In genomic region chr12:49232940-49233841, GRCh38 we compare ENCODE assay signal across 8 cellular contexts. TPM values are rescaled to one million over a fixed set of nuclear protein-coding genes. Genes with fewer than 3 reads are reported as not detected.
DNase-seq lines count a peak whose midpoint lies in the region; ATAC-seq and TF ChIP-seq lines count a peak whose summit lies in the region.

No MANE protein-coding gene starts in this region.

- H3K4me3 Mint-ChIP-seq in activated T-helper 1 cell treated with anti-CD3 and anti-CD28 coated beads, Interleukin-12 subunit alpha, Interleukin-12 subunit beta, Interleukin-2, Interleukin-4 antibody, amounts not matched to agents 30 ng/mL and 10 ng/mL and 1 ng/mL, durations not matched to agents 14 hours and 24 hours and 36 hours: peak overlapping the region; percentile 67

- peak overlapping the region; percentile 44 for H3K4me3 ChIP-seq in left ventricle myocardium inferior

- H3K36me3 ChIP-seq in left ventricle myocardium inferior: no peaks in the 10 kb centered on the region

- H3K4me1 Mint-ChIP-seq in activated T-helper 1 cell treated with anti-CD3 and anti-CD28 coated beads, Interleukin-12 subunit alpha, Interleukin-12 subunit beta, Interleukin-2, Interleukin-4 antibody, amounts not matched to agents 30 ng/mL and 10 ng/mL and 1 ng/mL, durations not matched to agents 14 hours and 24 hours and 36 hours (ENCODE audit: low read depth): peaks cover 9% of the 10 kb centered on the region

- peaks cover 13% of the 10 kb centered on the region for H3K27me3 Mint-ChIP-seq in activated T-helper 1 cell treated with anti-CD3 and anti-CD28 coated beads, Interleukin-12 subunit alpha, Interleukin-12 subunit beta, Interleukin-2, Interleukin-4 antibody, amounts not matched to agents 30 ng/mL and 10 ng/mL and 1 ng/mL, durations not matched to agents 14 hours and 24 hours and 36 hours (ENCODE audit: insufficient read depth)

- H3K27ac Mint-ChIP-seq in activated T-helper 1 cell treated with anti-CD3 and anti-CD28 coated beads, Interleukin-12 subunit alpha, Interleukin-12 subunit beta, Interleukin-2, Interleukin-4 antibody, amounts not matched to agents 30 ng/mL and 10 ng/mL and 1 ng/mL, durations not matched to agents 14 hours and 24 hours and 36 hours: peak overlapping the region; percentile 73

- DNase-seq in DMS 273 (lab: John Stamatoyannopoulos, UW; ENCODE audit: unreplicated experiment) (peak; percentile 66), NCI-H1436 treated with DMSO at 0.1 percent for 48 hours (lab: John Stamatoyannopoulos, UW) (peak; percentile 70), left ventricle myocardium inferior (peak; percentile 75), pons (ENCODE audit: low spot score) (peak; percentile 89), kidney glomerular epithelial cell (lab: John Stamatoyannopoulos, UW) (no peak)
- DNase-seq in activated T-helper 1 cell treated with anti-CD3 and anti-CD28 coated beads, Interleukin-12 subunit alpha, Interleukin-12 subunit beta, Interleukin-2, Interleukin-4 antibody, amounts not matched to agents 30 ng/mL and 10 ng/mL and 1 ng/mL, durations not matched to agents 14 hours and 24 hours and 36 hours (ENCODE audit: low spot score): no peak

- intact Hi-C loops in activated T-helper 1 cell treated with anti-CD3 and anti-CD28 coated beads, Interleukin-12 subunit alpha, Interleukin-12 subunit beta, Interleukin-2, Interleukin-4 antibody, amounts not matched to agents 30 ng/mL and 10 ng/mL and 1 ng/mL, durations not matched to agents 14 hours and 24 hours and 36 hours (cut with micrococcal nuclease): no loop called here
- intact Hi-C loops in left ventricle myocardium inferior (cut with micrococcal nuclease): loop anchor here (10.0 kb wide), 2 partner anchors 48 to 148 kb away; partner anchors contain the start of gene TUBA1A

- peaks cover 32% of the 10 kb centered on the region for H3K4me1 ChIP-seq in left ventricle myocardium inferior

- ATAC-seq in GM21723 (IDR thresholded peaks at IDR 0.05; ENCODE audit: unreplicated experiment) (no peak), GM18909 (IDR thresholded peaks at IDR 0.05; ENCODE audit: poor library complexity, unreplicated experiment) (no peak)

- no peaks in the 10 kb centered on the region for H3K9me3 ChIP-seq in left ventricle myocardium inferior (replicated peaks)

- H3K27me3 ChIP-seq in left ventricle myocardium inferior (ENCODE audit: low read depth): no peaks in the 10 kb centered on the region

- H3K9me3 Mint-ChIP-seq in activated T-helper 1 cell treated with anti-CD3 and anti-CD28 coated beads, Interleukin-12 subunit alpha, Interleukin-12 subunit beta, Interleukin-2, Interleukin-4 antibody, amounts not matched to agents 30 ng/mL and 10 ng/mL and 1 ng/mL, durations not matched to agents 14 hours and 24 hours and 36 hours: no peaks in the 10 kb centered on the region

- H3K27ac ChIP-seq in left ventricle myocardium inferior (replicated peaks): peak overlapping the region; percentile 98

- TF ChIP-seq CTCF in left ventricle myocardium inferior (IDR thresholded peaks at IDR 0.05; ENCODE audit: borderline replicate concordance): peak; percentile 47

- H3K36me3 Mint-ChIP-seq in activated T-helper 1 cell treated with anti-CD3 and anti-CD28 coated beads, Interleukin-12 subunit alpha, Interleukin-12 subunit beta, Interleukin-2, Interleukin-4 antibody, amounts not matched to agents 30 ng/mL and 10 ng/mL and 1 ng/mL, durations not matched to agents 14 hours and 24 hours and 36 hours (ENCODE audit: low read depth): no peaks in the 10 kb centered on the region

RNA-seq across cellular contexts. Expression of gene TUBA1C, which starts 31.7 kb away (rescaled TPM):
- total RNA-seq in activated T-helper 1 cell treated with anti-CD3 and anti-CD28 coated beads, Interleukin-12 subunit alpha, Interleukin-12 subunit beta, Interleukin-2, Interleukin-4 antibody, amounts not matched to agents 30 ng/mL and 10 ng/mL and 1 ng/mL, durations not matched to agents 14 hours and 24 hours and 36 hours: 261 and 270 TPM in 2 replicates
- total RNA-seq in left ventricle myocardium inferior: 35.0 TPM

RNA-seq across cellular contexts. Expression of gene TUBA1A, which starts 44.3 kb away (rescaled TPM):
- 46.7 and 47.2 TPM in 2 replicates for total RNA-seq in activated T-helper 1 cell treated with anti-CD3 and anti-CD28 coated beads, Interleukin-12 subunit alpha, Interleukin-12 subunit beta, Interleukin-2, Interleukin-4 antibody, amounts not matched to agents 30 ng/mL and 10 ng/mL and 1 ng/mL, durations not matched to agents 14 hours and 24 hours and 36 hours
- 102 TPM for total RNA-seq in left ventricle myocardium inferior

Comparison
In these comparisons a context has a peak if more than half of its experiments do, and no peak if none do; other contexts are left out.
1. DNase-seq: peak in DMS 273 (single experiment), NCI-H1436 treated with DMSO at 0.1 percent for 48 hours (single experiment), left ventricle myocardium inferior (single experiment) and pons (single experiment); none in activated T-helper 1 cell treated with anti-CD3 and anti-CD28 coated beads, Interleukin-12 subunit alpha, Interleukin-12 subunit beta, Interleukin-2, Interleukin-4 antibody, amounts not matched to agents 30 ng/mL and 10 ng/mL and 1 ng/mL, durations not matched to agents 14 hours and 24 hours and 36 hours (single experiment) and kidney glomerular epithelial cell (single experiment).